In the genomic region with DNA sequence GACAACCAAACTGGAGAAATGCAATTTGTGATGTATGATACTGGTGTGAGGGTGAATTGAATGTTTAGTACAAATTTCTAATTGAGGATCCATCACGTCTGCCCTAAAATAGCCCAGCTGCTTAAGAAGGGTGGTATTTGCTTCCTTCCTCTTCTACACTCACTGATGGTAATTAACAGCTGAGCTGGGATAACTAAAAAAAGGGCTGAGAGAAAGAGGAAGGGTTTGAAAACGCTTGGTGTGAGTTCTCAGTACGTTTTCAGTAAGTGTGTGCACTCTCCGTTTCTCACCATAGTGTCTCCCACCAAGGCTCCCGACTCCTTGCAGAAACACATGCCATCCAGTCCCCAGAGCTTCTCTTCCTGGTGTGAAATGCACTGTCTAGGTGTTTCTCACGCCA, we compare ENCODE assay signal across 1 cellular context.
TF ChIP-seq lines count a peak whose summit lies in the region.

No MANE protein-coding gene starts in this region.

TF ChIP-seq in K562, 482 proteins besides CTCF, POLR2A, EP300 and RAD21 (continued from another document):
- TF ChIP-seq MYC (IDR thresholded peaks at IDR 0.05; ENCODE audit: low read depth, low read length) (no peak), MYC (CRISPR knock-in tag; IDR thresholded peaks at IDR 0.05; ENCODE audit: borderline replicate concordance, low read depth) (no peak)
TF ChIP-seq in K562: peak in this region for 0.
